26 cellular contexts compared by ENCODE assay signal in genomic region chr2:95291222-95291621, GRCh38. TPM values are rescaled to one million over a fixed set of nuclear protein-coding genes. Genes with fewer than 3 reads are reported as not detected.
DNase-seq lines count a peak whose midpoint lies in the region; ATAC-seq and TF ChIP-seq lines count a peak whose summit lies in the region.
"Had no signal": no experiment of that assay in that cellular context is flagged by ENCODE, and none has a peak within 500 bp of the region (broad histone marks: within the 10 kb centered on the region; RNA-seq: fewer than 3 reads in every experiment).

No MANE protein-coding gene starts in this region.

- DNase-seq in NCI-H524 treated with DMSO at 0.1 percent for 48 hours (lab: John Stamatoyannopoulos, UW) = peak; percentile 24
- no peak for DNase-seq in PC-9
- no peak for DNase-seq in neural crest cell (ENCODE audit: low read depth, low spot score)
- DNase-seq in NAMALWA (ENCODE audit: low spot score) = no peak
- no peak for DNase-seq in upper lobe of right lung
- no peak for DNase-seq in esophagus muscularis mucosa (ENCODE audit: extremely low spot score)
- DNase-seq: 8988T; ACHN; BE2C; C1 segment of cervical spinal cord; CD4-positive, alpha-beta memory T cell; CD4-positive, CD25-positive, alpha-beta regulatory T cell; CD8-positive, alpha-beta memory T cell; COR-L47; DMS 273 treated with DMSO at 0.1 percent for 48 hours; DMS153; DMS53; DMS79; DND-41; EL; GDM1 had no signal

- intact Hi-C loops in PC-9 (cut with micrococcal nuclease; ENCODE audit: unreplicated experiment) (no loop called here), upper lobe of right lung (cut with DNase I) (no loop called here), esophagus muscularis mucosa (cut with DNase I) (no loop called here)

- H3K36me3 ChIP-seq in HEK293 (ENCODE audit: control insufficient read depth in 2 of 2, insufficient read depth in 1 of 2, low read length in 2 of 2) = no peaks in the 10 kb centered on the region
- peaks cover 40% of the 10 kb centered on the region; the same call in 1 of the 2 replicates for H3K36me3 ChIP-seq in PC-9 (ENCODE audit: low read depth)
- H3K36me3 ChIP-seq in upper lobe of right lung = no peaks in the 10 kb centered on the region
- H3K36me3 ChIP-seq in esophagus muscularis mucosa = no peaks in the 10 kb centered on the region
- H3K36me3 ChIP-seq: BE2C, BLaER1 had no signal

- H2AFZ ChIP-seq in PC-9 = no peak overlapping the region

- H3K4me3 ChIP-seq in HEK293 (ENCODE audit: low read depth, low read length) (no peak overlapping the region), PC-9 (no peak overlapping the region), upper lobe of right lung (no peak overlapping the region), esophagus muscularis mucosa (no peak overlapping the region)
- H3K4me3 ChIP-seq: BLaER1, GM12878 had no signal

- H3K4me1 ChIP-seq in HEK293 (ENCODE audit: control insufficient read depth, insufficient read depth, low read length) (no peaks in the 10 kb centered on the region), PC-9 (replicated peaks; ENCODE audit: insufficient read depth) (peaks cover 29% of the 10 kb centered on the region), upper lobe of right lung (no peaks in the 10 kb centered on the region), esophagus muscularis mucosa (peaks cover 0 to 3% (median 0%) of the 10 kb centered on the region in 4 donors)
- H3K4me1 ChIP-seq: BE2C, BLaER1 had no signal

- no peak for ATAC-seq in upper lobe of right lung
- ATAC-seq: GM12878 had no signal

- no peaks in the 10 kb centered on the region for H3K79me2 ChIP-seq in PC-9 (ENCODE audit: low read depth)

- H3K9me3 Mint-ChIP-seq in neural crest cell = peaks cover 6% of the 10 kb centered on the region

- H3K27me3 ChIP-seq in PC-9 (ENCODE audit: insufficient read depth, low read depth) = no peaks in the 10 kb centered on the region
- H3K27me3 ChIP-seq in upper lobe of right lung = no peaks in the 10 kb centered on the region
- peaks cover 0 to 7% (median 0%) of the 10 kb centered on the region in 4 donors for H3K27me3 ChIP-seq in esophagus muscularis mucosa
- H3K27me3 ChIP-seq: BE2C had no signal

- POLR2A ChIA-PET in HEK293 (lab: Yijun Ruan, JAX) (no interaction called here), PC-9 (lab: Charles Lee; ENCODE audit: unreplicated experiment) (no interaction called here)

- peaks cover 4% of the 10 kb centered on the region for H4K20me1 ChIP-seq in PC-9 (ENCODE audit: insufficient read depth)
- H4K20me1 ChIP-seq: BLaER1 had no signal

- peaks cover 7% of the 10 kb centered on the region for H3K36me3 Mint-ChIP-seq in neural crest cell (ENCODE audit: low read depth)
- H3K36me3 Mint-ChIP-seq: CD14-positive monocyte; CD4-positive, CD25-positive, alpha-beta regulatory T cell had no signal

- H3K4me3 Mint-ChIP-seq in neural crest cell = no peak overlapping the region
- H3K4me3 Mint-ChIP-seq: CD14-positive monocyte; CD4-positive, alpha-beta memory T cell; CD4-positive, CD25-positive, alpha-beta regulatory T cell; CD8-positive, alpha-beta memory T cell had no signal

- CTCF ChIA-PET in HEK293 (lab: Yijun Ruan, JAX) = no interaction called here
- CTCF ChIA-PET in PC-9 (lab: Charles Lee) = no interaction called here

- no peaks in the 10 kb centered on the region for H3K27me3 Mint-ChIP-seq in neural crest cell (ENCODE audit: low read depth)
- H3K27me3 Mint-ChIP-seq: CD4-positive, alpha-beta memory T cell; CD4-positive, CD25-positive, alpha-beta regulatory T cell had no signal

- peak overlapping the region; percentile 19 for H3K27ac Mint-ChIP-seq in neural crest cell (ENCODE audit: unreplicated experiment)
- H3K27ac Mint-ChIP-seq: CD14-positive monocyte; CD4-positive, alpha-beta memory T cell; CD4-positive, CD25-positive, alpha-beta regulatory T cell; CD8-positive, alpha-beta memory T cell had no signal

- no TSS peak for BruUV-seq in PC-9 (replicated peaks; lab: Mats Ljungman, UMichigan)

- H3K4me1 Mint-ChIP-seq in neural crest cell = no peaks in the 10 kb centered on the region
- H3K4me1 Mint-ChIP-seq: CD14-positive monocyte; CD4-positive, alpha-beta memory T cell; CD4-positive, CD25-positive, alpha-beta regulatory T cell; CD8-positive, alpha-beta memory T cell had no signal

- no peaks in the 10 kb centered on the region for H3K9me2 ChIP-seq in PC-9 (ENCODE audit: insufficient read depth)

- H3K27ac ChIP-seq in HEK293 (ENCODE audit: extremely low read depth, low read depth, low read length) = no peak overlapping the region
- H3K27ac ChIP-seq in PC-9 = peak overlapping the region; percentile 13; the same call in 1 of the 2 replicates
- no peak overlapping the region for H3K27ac ChIP-seq in upper lobe of right lung
- no peak overlapping the region for H3K27ac ChIP-seq in esophagus muscularis mucosa (replicated peaks in 1 of 4)
- H3K27ac ChIP-seq: BLaER1 had no signal

- TF ChIP-seq EP300 in esophagus muscularis mucosa (IDR thresholded peaks at IDR 0.05) = no peak

- TF ChIP-seq CTCF in HEK293 (tag by site-specific recombination; IDR thresholded peaks at IDR 0.05) (no peak), PC-9 (conservative IDR thresholded peaks at IDR 0.05) (no peak), neural crest cell (conservative IDR thresholded peaks at IDR 0.05) (no peak), upper lobe of right lung (IDR thresholded peaks at IDR 0.05) (no peak), esophagus muscularis mucosa (IDR thresholded peaks at IDR 0.05) (no peak)

- TF ChIP-seq POLR2A in esophagus muscularis mucosa (IDR thresholded peaks at IDR 0.05; ENCODE audit: low read depth) = no peak

- no peak overlapping the region for H3K4me2 ChIP-seq in PC-9
- H3K4me2 ChIP-seq: BLaER1 had no signal

- no peaks in the 10 kb centered on the region; the same call in 1 of the 2 replicates for H3K9me3 ChIP-seq in HEK293 (ENCODE audit: control insufficient read depth, insufficient read depth, low read depth, low read length)
- peaks cover 6% of the 10 kb centered on the region; the same call in 1 of the 2 replicates for H3K9me3 ChIP-seq in PC-9 (ENCODE audit: insufficient read depth, low read depth)
- H3K9me3 ChIP-seq in upper lobe of right lung = peaks cover 10% of the 10 kb centered on the region
- H3K9me3 ChIP-seq in esophagus muscularis mucosa = peaks cover 0 to 20% (median 20%) of the 10 kb centered on the region in 4 donors
- H3K9me3 ChIP-seq: BE2C had no signal

- peaks cover 44% of the 10 kb centered on the region for H3F3A ChIP-seq in PC-9 (ENCODE audit: insufficient read depth, low read depth)

TF ChIP-seq in HEK293, 187 proteins besides CTCF, POLR2A, EP300 and RAD21:
- TF ChIP-seq SETDB1 (IDR thresholded peaks at IDR 0.05; ENCODE audit: insufficient read length, low read length) (peak; percentile 71), ZNF280D (tag by site-specific recombination; IDR thresholded peaks at IDR 0.05) (no peak)

RNA-seq across cellular contexts. Expression of gene KCNIP3, which starts 5.9 kb away (rescaled TPM):
- total RNA-seq in PC-9 (2021) = 3.5 and 4.5 TPM in 2 replicates
- total RNA-seq in neural crest cell = 2.9 and 4.1 TPM in 2 replicates
- total RNA-seq in upper lobe of right lung = 3.0 TPM
- total RNA-seq in esophagus muscularis mucosa = 10 to 100 TPM; 15.8 to 29.9 (median 23.0) TPM
- total RNA-seq: CD4-positive, alpha-beta memory T cell; CD4-positive, CD25-positive, alpha-beta regulatory T cell; CD8-positive, alpha-beta memory T cell; G401; GM12878 had no signal

RNA-seq across cellular contexts. Expression of gene PROM2, which starts 17.0 kb away (rescaled TPM):
- total RNA-seq in PC-9 (2021) (129 and 147 TPM in 2 replicates), neural crest cell (1.8 and 2.7 TPM in 2 replicates), upper lobe of right lung (6.0 TPM), esophagus muscularis mucosa (1 to 10 TPM in 3 of 4 donors, under 1 TPM in 1; 0.50 to 3.2 (median 2.1) TPM)
- total RNA-seq: GM12878 had no signal

Comparison
In these comparisons a context has a peak if more than half of its experiments do, and no peak if none do; other contexts are left out.
1. RNA of gene PROM2, which starts 17.0 kb away (total RNA-seq): 129 to 147 TPM in PC-9; 6.0 TPM in upper lobe of right lung (single experiment), 0.50 to 3.2 TPM in esophagus muscularis mucosa and 1.8 to 2.7 TPM in neural crest cell; every median in the first group is over 10 times any median in the second.